Comparison of ENCODE assay signal across 16 cellular contexts in genomic region chr1:21567241-21568005, GRCh38. TPM values are rescaled to one million over a fixed set of nuclear protein-coding genes. Genes with fewer than 3 reads are reported as not detected.
A peak's percentile ranks its signal among the peaks of the same experiment; 100 is the strongest.
DNase-seq lines count a peak whose midpoint lies in the region; ATAC-seq, FAIRE-seq and TF ChIP-seq lines count a peak whose summit lies in the region.
"Had no signal": no experiment of that assay in that cellular context is flagged by ENCODE, and none has a peak within 500 bp of the region (broad histone marks: within the 10 kb centered on the region; RNA-seq: fewer than 3 reads in every experiment).

No MANE protein-coding gene starts in this region.

- DNase-seq in right cardiac atrium (peak in 1 of 3 donors; percentile 58), heart right ventricle (no peak), SJCRH30 (peak; percentile 81 to 82), fibroblast of the aortic adventitia (ENCODE audit: low read depth) (peak; percentile 90), urothelium cell line (ENCODE audit: low spot score) (peak; percentile 33), kidney tubule cell (ENCODE audit: low spot score) (no peak), superior temporal gyrus (ENCODE audit: extremely low spot score) (no peak), dermis blood vessel endothelial cell (no peak)
- DNase-seq: activated CD4-positive, alpha-beta T cell treated with anti-CD3 and anti-CD28 coated beads for 36 hours; activated naive CD8-positive, alpha-beta T cell treated with anti-CD3 and anti-CD28 coated beads for 36 hours; activated T-cell treated with anti-CD3 and anti-CD28 coated beads for 4 hours; cortex of kidney; NCI-H1105 treated with DMSO at 0.1 percent for 48 hours; NCI-H446 treated with DMSO at 0.1 percent for 48 hours had no signal

- H3K27me3 ChIP-seq in right cardiac atrium (ENCODE audit: control insufficient read depth, insufficient read depth) (no peaks in the 10 kb centered on the region), heart right ventricle (no peaks in the 10 kb centered on the region), SJCRH30 (no peaks in the 10 kb centered on the region)

- TF ChIP-seq CTCF in heart right ventricle (IDR thresholded peaks at IDR 0.05) (no peak), fibroblast of the aortic adventitia (IDR thresholded peaks at IDR 0.05; ENCODE audit: insufficient read depth, low read length) (no peak)

- ATAC-seq in right cardiac atrium (no peak), heart right ventricle (no peak)
- ATAC-seq: activated CD4-positive, alpha-beta T cell treated with anti-CD3 and anti-CD28 coated beads for 36 hours had no signal

- peak overlapping the region; percentile 43 for H3K27ac ChIP-seq in right cardiac atrium (ENCODE audit: low read length)
- no peak overlapping the region for H3K27ac ChIP-seq in heart right ventricle
- no peak overlapping the region; the same call in 1 of the 2 replicates for H3K27ac ChIP-seq in SJCRH30

- 76% methylated on average over 24 of the region's 24 CpGs for WGBS in right cardiac atrium
- 79 to 81% methylated on average over 24 of the region's 24 CpGs for WGBS in heart right ventricle, 2 donors

- H3K4me3 ChIP-seq in right cardiac atrium (ENCODE audit: low read length) (no peak overlapping the region), heart right ventricle (no peak overlapping the region), SJCRH30 (no peak overlapping the region), fibroblast of the aortic adventitia (ENCODE audit: low read depth, low read length) (no peak overlapping the region)

- peak; percentile 53 for FAIRE-seq in urothelium cell line (lab: Jason Lieb, UNC)
- FAIRE-seq: GM12891 had no signal

- intact Hi-C loops in right cardiac atrium (cut with DNase I), result loop anchor here in 1 of 4 donors (2.0 kb wide), 1 partner anchor 59 kb away; the partner anchor contains the start of gene ALPL
- intact Hi-C loops in heart right ventricle (cut with DNase I), result no loop called here

- H3K9me3 ChIP-seq in right cardiac atrium (ENCODE audit: control insufficient read depth, low read length) (no peaks in the 10 kb centered on the region), heart right ventricle (peaks cover 0 to 8% (median 0%) of the 10 kb centered on the region in 11 donors), SJCRH30 (replicated peaks) (no peaks in the 10 kb centered on the region)

- H3K4me1 ChIP-seq in right cardiac atrium (ENCODE audit: control insufficient read depth, insufficient read depth, low read length), result peaks cover 2% of the 10 kb centered on the region
- peaks cover 0 to 5% (median 0%) of the 10 kb centered on the region in 9 donors for H3K4me1 ChIP-seq in heart right ventricle
- peaks cover 57% of the 10 kb centered on the region for H3K4me1 ChIP-seq in SJCRH30

- peaks cover 0 to 3% (median 0%) of the 10 kb centered on the region in 9 donors for H3K36me3 ChIP-seq in heart right ventricle
- H3K36me3 ChIP-seq in SJCRH30, result no peaks in the 10 kb centered on the region

RNA-seq across cellular contexts. Expression of gene ALPL, which starts 58.2 kb away (rescaled TPM):
- 10 to 100 TPM; 10.1 to 32.1 (median 15.9) TPM for total RNA-seq in right cardiac atrium
- 14.1 TPM for polyA plus RNA-seq in right cardiac atrium
- total RNA-seq in heart right ventricle, result 10 to 100 TPM in 5 of 10 donors, 1 to 10 TPM in 5; 7.1 to 19.2 (median 9.3) TPM
- polyA plus RNA-seq in heart right ventricle, result 10 to 100 TPM in 1 of 2 donors, 1 to 10 TPM in 1; 7.9 to 21.1 TPM
- 0.63 and 0.84 TPM in 2 replicates for total RNA-seq in SJCRH30 (2014; rRNA removed; shearing (Covaris generic))
- total RNA-seq in fibroblast of the aortic adventitia (ENCODE audit: low replicate concordance), result 1.1 and 16.3 TPM in 2 replicates
- total RNA-seq in dermis blood vessel endothelial cell, result 0.19 and 0.34 TPM in 2 replicates
- total RNA-seq: activated CD4-positive, alpha-beta T cell treated with anti-CD3 and anti-CD28 coated beads for 36 hours; activated naive CD8-positive, alpha-beta T cell treated with anti-CD3 and anti-CD28 coated beads for 36 hours; T-helper 1 cell treated with Interleukin-12 subunit alpha and Interleukin-12 subunit beta and Interleukin-4 antibody, amounts not matched to agents 30 ng/mL and 1 ng/mL, for 36 hours had no signal

Comparison
In these comparisons a context has a peak if more than half of its experiments do, and no peak if none do; other contexts are left out.
1. DNase-seq: peak in SJCRH30 (2 of 2), fibroblast of the aortic adventitia (single experiment) and urothelium cell line (single experiment); none in heart right ventricle (0 of 2), kidney tubule cell (single experiment), superior temporal gyrus (single experiment) and dermis blood vessel endothelial cell (single experiment).